ENCODE assay signal across 1 cellular context in genomic region chr3:112688085-112688769, GRCh38.
TF ChIP-seq lines count a peak whose summit lies in the region.

No MANE protein-coding gene starts in this region.

TF ChIP-seq in HEK293, 187 proteins besides CTCF, POLR2A, EP300 and RAD21 (continued from another document and continues in another):
- TF ChIP-seq ZNF221 (tag by site-specific recombination; IDR thresholded peaks at IDR 0.05; ENCODE audit: borderline replicate concordance) (no peak), GLIS1 (tag by site-specific recombination; IDR thresholded peaks at IDR 0.05) (peak; percentile 53), ZBTB11 (tag by site-specific recombination; conservative IDR thresholded peaks at IDR 0.05; ENCODE audit: low read depth) (no peak), ZNF544 (tag by site-specific recombination; IDR thresholded peaks at IDR 0.05) (no peak), ZFP69B (tag by site-specific recombination; IDR thresholded peaks at IDR 0.05) (no peak), ZNF239 (tag by site-specific recombination; IDR thresholded peaks at IDR 0.05) (no peak), PRDM2 (tag by site-specific recombination; IDR thresholded peaks at IDR 0.05; ENCODE audit: borderline replicate concordance) (no peak), ZNF626 (tag by site-specific recombination; IDR thresholded peaks at IDR 0.05) (no peak), ZNF664 (tag by site-specific recombination; IDR thresholded peaks at IDR 0.05) (no peak), SCRT1 (tag by site-specific recombination; IDR thresholded peaks at IDR 0.05; ENCODE audit: borderline replicate concordance) (no peak), TCF7L2 (IDR thresholded peaks at IDR 0.05; ENCODE audit: borderline replicate concordance, low read depth, low read length) (no peak), FEZF1 (tag by site-specific recombination; IDR thresholded peaks at IDR 0.05) (peak; percentile 90), ZNF580 (tag by site-specific recombination; IDR thresholded peaks at IDR 0.05) (0 out of 2 replicates have a peak, but pooled peaks have one; percentile 54), MZF1 (tag by site-specific recombination; IDR thresholded peaks at IDR 0.05; ENCODE audit: borderline replicate concordance) (no peak), ZNF596 (tag by site-specific recombination; IDR thresholded peaks at IDR 0.05) (no peak), ZBTB44 (tag by site-specific recombination; IDR thresholded peaks at IDR 0.05) (0 out of 2 replicates have a peak, but pooled peaks have one; percentile 20), ZNF548 (tag by site-specific recombination; IDR thresholded peaks at IDR 0.05) (no peak), ZNF341 (tag by site-specific recombination; IDR thresholded peaks at IDR 0.05; ENCODE audit: low read depth) (no peak), BCL11B (tag by site-specific recombination; IDR thresholded peaks at IDR 0.05; ENCODE audit: low read depth) (no peak), ZNF561 (tag by site-specific recombination; IDR thresholded peaks at IDR 0.05; ENCODE audit: borderline replicate concordance) (0 out of 2 replicates have a peak, but pooled peaks have one; percentile 33), YY1 (tag by site-specific recombination; IDR thresholded peaks at IDR 0.05) (no peak), GFI1B (tag by site-specific recombination; IDR thresholded peaks at IDR 0.05) (peak; percentile 53; the same call in 1 of the 2 replicates), ZBTB17 (tag by site-specific recombination; IDR thresholded peaks at IDR 0.05) (no peak), ZFHX2 (tag by site-specific recombination; conservative IDR thresholded peaks at IDR 0.05) (no peak), ZNF629 (tag by site-specific recombination; IDR thresholded peaks at IDR 0.05) (0 out of 2 replicates have a peak, but pooled peaks have one; percentile 36), PRDM6 (tag by site-specific recombination; IDR thresholded peaks at IDR 0.05) (peak; percentile 82), ZNF138 (tag by site-specific recombination; IDR thresholded peaks at IDR 0.05; ENCODE audit: borderline replicate concordance) (no peak), TSHZ1 (tag by site-specific recombination; IDR thresholded peaks at IDR 0.05; ENCODE audit: borderline replicate concordance) (0 out of 2 replicates have a peak, but pooled peaks have one; percentile 22), ZNF473 (tag by site-specific recombination; IDR thresholded peaks at IDR 0.05) (no peak), ZNF335 (tag by site-specific recombination; conservative IDR thresholded peaks at IDR 0.05) (no peak), ZBTB49 (tag by site-specific recombination; IDR thresholded peaks at IDR 0.05; ENCODE audit: low read depth) (no peak), OVOL3 (tag by site-specific recombination; IDR thresholded peaks at IDR 0.05) (0 out of 2 replicates have a peak, but pooled peaks have one; percentile 28), ZNF26 (tag by site-specific recombination; IDR thresholded peaks at IDR 0.05) (no peak), ZNF768 (tag by site-specific recombination; IDR thresholded peaks at IDR 0.05) (no peak), ZNF843 (tag by site-specific recombination; IDR thresholded peaks at IDR 0.05) (peak; percentile 92), ZNF791 (tag by site-specific recombination; IDR thresholded peaks at IDR 0.05) (no peak), GLI2 (tag by site-specific recombination; IDR thresholded peaks at IDR 0.05; ENCODE audit: borderline replicate concordance, low read depth) (peak; percentile 42; the same call in 1 of the 2 replicates), ZXDB (tag by site-specific recombination; IDR thresholded peaks at IDR 0.05) (peak; percentile 71)
